1 cellular context compared by ENCODE assay signal in the genomic region with DNA sequence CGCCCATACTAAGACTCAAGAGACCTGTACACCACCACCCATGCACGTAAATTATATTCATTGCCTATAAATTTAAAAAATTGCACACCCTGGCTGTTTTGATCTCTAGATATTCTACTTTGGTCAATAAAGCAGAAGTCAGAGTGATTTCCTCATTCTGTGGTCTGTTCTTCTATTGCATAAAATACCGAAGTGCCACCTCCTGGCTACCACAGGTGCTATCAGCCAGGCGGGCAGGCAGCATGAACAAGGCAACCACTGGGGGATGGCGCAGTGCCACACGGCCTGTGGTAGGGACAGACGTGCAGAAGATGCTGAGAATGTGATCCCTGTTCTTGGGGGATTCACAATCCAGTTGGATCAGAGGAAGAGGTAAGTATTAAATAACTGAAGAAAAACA.
TF ChIP-seq lines count a peak whose summit lies in the region.

No MANE protein-coding gene starts in this region.

TF ChIP-seq in liver, 16 proteins besides CTCF, POLR2A, EP300 and RAD21 (continued from another document):
- TF ChIP-seq, protein P1, sequence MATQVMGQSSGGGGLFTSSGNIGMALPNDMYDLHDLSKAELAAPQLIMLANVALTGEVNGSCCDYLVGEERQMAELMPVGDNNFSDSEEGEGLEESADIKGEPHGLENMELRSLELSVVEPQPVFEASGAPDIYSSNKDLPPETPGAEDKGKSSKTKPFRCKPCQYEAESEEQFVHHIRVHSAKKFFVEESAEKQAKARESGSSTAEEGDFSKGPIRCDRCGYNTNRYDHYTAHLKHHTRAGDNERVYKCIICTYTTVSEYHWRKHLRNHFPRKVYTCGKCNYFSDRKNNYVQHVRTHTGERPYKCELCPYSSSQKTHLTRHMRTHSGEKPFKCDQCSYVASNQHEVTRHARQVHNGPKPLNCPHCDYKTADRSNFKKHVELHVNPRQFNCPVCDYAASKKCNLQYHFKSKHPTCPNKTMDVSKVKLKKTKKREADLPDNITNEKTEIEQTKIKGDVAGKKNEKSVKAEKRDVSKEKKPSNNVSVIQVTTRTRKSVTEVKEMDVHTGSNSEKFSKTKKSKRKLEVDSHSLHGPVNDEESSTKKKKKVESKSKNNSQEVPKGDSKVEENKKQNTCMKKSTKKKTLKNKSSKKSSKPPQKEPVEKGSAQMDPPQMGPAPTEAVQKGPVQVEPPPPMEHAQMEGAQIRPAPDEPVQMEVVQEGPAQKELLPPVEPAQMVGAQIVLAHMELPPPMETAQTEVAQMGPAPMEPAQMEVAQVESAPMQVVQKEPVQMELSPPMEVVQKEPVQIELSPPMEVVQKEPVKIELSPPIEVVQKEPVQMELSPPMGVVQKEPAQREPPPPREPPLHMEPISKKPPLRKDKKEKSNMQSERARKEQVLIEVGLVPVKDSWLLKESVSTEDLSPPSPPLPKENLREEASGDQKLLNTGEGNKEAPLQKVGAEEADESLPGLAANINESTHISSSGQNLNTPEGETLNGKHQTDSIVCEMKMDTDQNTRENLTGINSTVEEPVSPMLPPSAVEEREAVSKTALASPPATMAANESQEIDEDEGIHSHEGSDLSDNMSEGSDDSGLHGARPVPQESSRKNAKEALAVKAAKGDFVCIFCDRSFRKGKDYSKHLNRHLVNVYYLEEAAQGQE (IDR thresholded peaks at IDR 0.05), result no peak
